ENCODE assay signal across 7 cellular contexts in the genomic region with DNA sequence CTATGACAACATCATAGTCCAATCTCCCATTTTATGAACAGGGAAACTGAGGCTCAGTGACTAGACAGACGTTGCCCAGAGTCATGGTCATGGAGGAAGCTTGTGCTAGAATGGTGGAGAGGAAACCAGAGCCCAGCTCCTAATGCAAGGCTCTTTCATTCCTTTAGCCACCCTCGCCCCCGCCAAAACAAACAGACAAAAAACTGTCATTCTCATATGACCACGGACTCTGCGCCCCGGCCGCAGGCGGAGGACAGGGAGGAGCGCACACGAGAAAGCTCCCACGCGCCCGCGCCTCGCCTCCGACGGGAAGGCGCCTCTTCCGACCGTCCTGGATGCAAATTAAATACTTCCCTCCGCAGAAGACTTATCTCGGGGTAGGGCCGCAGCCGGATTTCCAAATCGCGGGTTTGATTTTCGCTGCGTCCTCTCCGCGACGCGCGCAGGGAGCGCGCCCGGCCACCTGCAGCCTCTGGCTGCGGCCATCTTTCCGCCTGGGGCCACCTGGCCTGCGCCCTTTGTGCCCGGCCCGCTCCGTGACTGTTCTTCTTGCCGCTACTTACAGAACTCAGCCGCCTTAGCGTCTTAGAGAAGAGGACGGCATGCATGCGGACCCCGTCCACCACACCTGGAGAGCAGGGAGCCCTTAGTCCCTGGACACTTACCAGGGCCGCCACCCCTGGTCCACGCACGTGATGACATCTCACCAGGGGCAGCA. TPM values are rescaled to one million over a fixed set of nuclear protein-coding genes. Genes with fewer than 3 reads are reported as not detected.
A peak's percentile ranks its signal among the peaks of the same experiment; 100 is the strongest.
DNase-seq lines count a peak whose midpoint lies in the region; ATAC-seq lines count a peak whose summit lies in the region.

No MANE protein-coding gene starts in this region.

- ATAC-seq in GM18519 (IDR thresholded peaks at IDR 0.05; ENCODE audit: low FRiP score, unreplicated experiment) (peak; percentile 20), HG02798 (IDR thresholded peaks at IDR 0.05; ENCODE audit: poor library complexity, unreplicated experiment) (peak; percentile 21), aorta (ENCODE audit: low FRiP score) (peak; percentile 56)

- DNase-seq in NCI-H2227 (lab: John Stamatoyannopoulos, UW; ENCODE audit: unreplicated experiment): peak; percentile 58
- peak; percentile 24 for DNase-seq in activated T-helper 1 cell treated with Interleukin-2 at 50 U/mL for 16 hours (ENCODE audit: low read depth)
- peak; percentile 26 for DNase-seq in fibroblast of peridontal ligament (ENCODE audit: extremely low read depth)
- DNase-seq in aorta: peak; percentile 79 to 85

- H3K36me3 ChIP-seq in neuron (ENCODE audit: insufficient read depth, low read length) (peaks cover 4% of the 10 kb centered on the region), aorta (ENCODE audit: control insufficient read depth in 1 of 2, insufficient read depth in 2 of 2, low read length in 1 of 2) (no peaks in the 10 kb centered on the region)

- H3K9me3 ChIP-seq in neuron (ENCODE audit: low read length) (no peaks in the 10 kb centered on the region), aorta (ENCODE audit: control insufficient read depth, low read length) (no peaks in the 10 kb centered on the region)

- intact Hi-C loops in aorta (cut with DNase I): loop anchor here (5.0 kb wide), 3 partner anchors 55 to 100 kb away; no protein-coding TSS in a partner anchor

- peak overlapping the region in 1 of 2 donors; percentile 71 for H3K27ac ChIP-seq in aorta (ENCODE audit: low read depth in 1 of 2, low read length in 2 of 2)

- H3K27me3 ChIP-seq in neuron (ENCODE audit: insufficient read depth, low read length): no peaks in the 10 kb centered on the region
- H3K27me3 ChIP-seq in aorta (ENCODE audit: control insufficient read depth in 1 of 2, insufficient read depth in 2 of 2, low read length in 1 of 2): no peaks in the 10 kb centered on the region

- peaks cover 10% of the 10 kb centered on the region for H3K4me1 ChIP-seq in neuron (ENCODE audit: insufficient read depth, low read length)
- H3K4me1 ChIP-seq in aorta (ENCODE audit: control insufficient read depth in 1 of 2, insufficient read depth in 2 of 2, low read length in 2 of 2): no peaks in the 10 kb centered on the region

- H2AFZ ChIP-seq in neuron (ENCODE audit: low read depth, low read length): peak overlapping the region; percentile 11

- WGBS in aorta, 2 donors: 27 to 28% methylated on average over 51 of the region's 51 CpGs

- H3K4me3 ChIP-seq in neuron (ENCODE audit: low read length) (peak overlapping the region; percentile 56), aorta (ENCODE audit: low read length in 2 of 2) (peak overlapping the region; percentile 36 to 71)

RNA-seq across cellular contexts. Expression of a gene that starts 0.6 kb away (rescaled TPM):
- total RNA-seq in aorta: 100 to 1,000 TPM; 127 to 189 TPM
- polyA plus RNA-seq in aorta: 10 to 100 TPM; 14.1 to 38.7 TPM

Comparison
In these comparisons a context has a peak if more than half of its experiments do, and no peak if none do; other contexts are left out.
1. DNase-seq: peak in every context shown above with its lines; median percentile 82 in aorta; 58 in NCI-H2227; 26 in fibroblast of peridontal ligament; 24 in activated T-helper 1 cell treated with Interleukin-2 at 50 U/mL for 16 hours.